8 cellular contexts compared by ENCODE assay signal in genomic region chr12:132489602-132490239, GRCh38. TPM values are rescaled to one million over a fixed set of nuclear protein-coding genes. Genes with fewer than 3 reads are reported as not detected.
DNase-seq lines count a peak whose midpoint lies in the region; ATAC-seq and TF ChIP-seq lines count a peak whose summit lies in the region.

Gene FBRSL1 (plus strand): TSS chr12:132490151.

- H3K27ac ChIP-seq in heart left ventricle (peak within 1 kb of the TSS; percentile 66 to 95 (median 90)), tibial nerve (peak within 1 kb of the TSS; percentile 69 to 91 (median 90))

- peak; percentile 64 for ATAC-seq in HG02759 (IDR thresholded peaks at IDR 0.05; ENCODE audit: unreplicated experiment)
- peak; percentile 62 to 87 (median 84) for ATAC-seq in heart left ventricle

- 1 to 2% methylated on average over 83 to 86 of the region's 90 CpGs; no CpG with 5 or more reads in 2 of the 4 donors for WGBS in heart left ventricle, 4 donors
- WGBS in tibial nerve, 2 donors: 0 to 1% methylated on average over 2 to 22 of the region's 90 CpGs

- TF ChIP-seq POLR2A in heart left ventricle (IDR thresholded peaks at IDR 0.05): no peak
- peak in 1 of 2 donors; percentile 39 for TF ChIP-seq POLR2A in tibial nerve (IDR thresholded peaks at IDR 0.05)

- no peaks in the 10 kb centered on the region for H3K9me3 ChIP-seq in adipocyte (ENCODE audit: control insufficient read depth, low read length)
- no peaks in the 10 kb centered on the region for H3K9me3 ChIP-seq in heart left ventricle
- H3K9me3 ChIP-seq in tibial nerve: no peaks in the 10 kb centered on the region

- DNase-seq in GM10266 (ENCODE audit: extremely low spot score): peak; percentile 100
- DNase-seq in NCI-H1417 treated with DMSO at 0.1 percent for 48 hours (lab: John Stamatoyannopoulos, UW): peak; percentile 50
- peak; percentile 91 to 97 (median 94) for DNase-seq in T-helper 1 cell
- DNase-seq in adipocyte (ENCODE audit: low read depth): peak; percentile 94
- peak; percentile 91 to 96 (median 92) for DNase-seq in heart left ventricle
- DNase-seq in pons (ENCODE audit: low spot score): peak; percentile 78
- DNase-seq in tibial nerve (ENCODE audit: low spot score in 2 of 2): peak; percentile 79 to 80

- H3K4me3 ChIP-seq in adipocyte (ENCODE audit: low read length) (peak within 1 kb of the TSS; percentile 86), heart left ventricle (peak within 1 kb of the TSS; percentile 63 to 97 (median 81)), tibial nerve (peak within 1 kb of the TSS; percentile 68 to 87 (median 81))

- H3K4me1 ChIP-seq in adipocyte (ENCODE audit: control insufficient read depth, insufficient read depth, low read length) (peaks cover 26% of the 10 kb centered on the region), heart left ventricle (peaks cover 4 to 57% (median 49%) of the 10 kb centered on the region in 12 donors), tibial nerve (peaks cover 0 to 56% (median 42%) of the 10 kb centered on the region in 4 donors)

- H3K9ac ChIP-seq in adipocyte (ENCODE audit: low read length): peak within 1 kb of the TSS; percentile 84

- no peaks in the 10 kb centered on the region for H3K36me3 ChIP-seq in adipocyte (ENCODE audit: control insufficient read depth, insufficient read depth, low read length, severe bottlenecking)
- H3K36me3 ChIP-seq in heart left ventricle: peaks cover 0 to 3% (median 0%) of the 10 kb centered on the region in 9 donors
- H3K36me3 ChIP-seq in tibial nerve: peaks cover 0 to 5% (median 0%) of the 10 kb centered on the region in 3 donors

- no peak for TF ChIP-seq CTCF in GM10266 (IDR thresholded peaks at IDR 0.05; ENCODE audit: control insufficient read depth, insufficient read depth, low read depth, missing control alignments)
- TF ChIP-seq CTCF in heart left ventricle (IDR thresholded peaks at IDR 0.05): peak in 2 of 12 donors; percentile 12 to 14
- no peak for TF ChIP-seq CTCF in tibial nerve (IDR thresholded peaks at IDR 0.05)

- intact Hi-C loops in heart left ventricle (cut with DNase I): loop anchor here in 2 of 10 donors (2.0 to 10.0 kb wide), 3 partner anchors 17 to 111 kb away; no protein-coding TSS in a partner anchor

- H3K27me3 ChIP-seq in adipocyte (replicated peaks; ENCODE audit: control insufficient read depth, insufficient read depth, low read length) (peaks cover 4% of the 10 kb centered on the region), heart left ventricle (no peaks in the 10 kb centered on the region), tibial nerve (no peaks in the 10 kb centered on the region)

- peak in 1 of 2 donors; percentile 58 for TF ChIP-seq EP300 in tibial nerve (IDR thresholded peaks at IDR 0.05)

RNA-seq across cellular contexts. Expression of gene FBRSL1, which starts in this region (rescaled TPM):
- total RNA-seq in heart left ventricle: 10 to 100 TPM; 23.0 to 88.2 (median 45.4) TPM
- polyA plus RNA-seq in heart left ventricle: 10 to 100 TPM; 35.4 to 40.0 TPM
- total RNA-seq in tibial nerve: 10 to 100 TPM; 13.8 to 31.5 (median 16.1) TPM

Comparison
In these comparisons a context has a peak if more than half of its experiments do, and no peak if none do; other contexts are left out.
1. Peak in every context shown above with its lines: DNase-seq, ATAC-seq, H3K4me3 ChIP-seq and H3K27ac ChIP-seq.
2. DNase-seq: peak in every context shown above with its lines; median percentile 100 in GM10266; 94 in T-helper 1 cell; 94 in adipocyte; 92 in heart left ventricle; 80 in tibial nerve; 78 in pons; 50 in NCI-H1417 treated with DMSO at 0.1 percent for 48 hours.